Comparison of ENCODE assay signal across 8 cellular contexts in the genomic region with DNA sequence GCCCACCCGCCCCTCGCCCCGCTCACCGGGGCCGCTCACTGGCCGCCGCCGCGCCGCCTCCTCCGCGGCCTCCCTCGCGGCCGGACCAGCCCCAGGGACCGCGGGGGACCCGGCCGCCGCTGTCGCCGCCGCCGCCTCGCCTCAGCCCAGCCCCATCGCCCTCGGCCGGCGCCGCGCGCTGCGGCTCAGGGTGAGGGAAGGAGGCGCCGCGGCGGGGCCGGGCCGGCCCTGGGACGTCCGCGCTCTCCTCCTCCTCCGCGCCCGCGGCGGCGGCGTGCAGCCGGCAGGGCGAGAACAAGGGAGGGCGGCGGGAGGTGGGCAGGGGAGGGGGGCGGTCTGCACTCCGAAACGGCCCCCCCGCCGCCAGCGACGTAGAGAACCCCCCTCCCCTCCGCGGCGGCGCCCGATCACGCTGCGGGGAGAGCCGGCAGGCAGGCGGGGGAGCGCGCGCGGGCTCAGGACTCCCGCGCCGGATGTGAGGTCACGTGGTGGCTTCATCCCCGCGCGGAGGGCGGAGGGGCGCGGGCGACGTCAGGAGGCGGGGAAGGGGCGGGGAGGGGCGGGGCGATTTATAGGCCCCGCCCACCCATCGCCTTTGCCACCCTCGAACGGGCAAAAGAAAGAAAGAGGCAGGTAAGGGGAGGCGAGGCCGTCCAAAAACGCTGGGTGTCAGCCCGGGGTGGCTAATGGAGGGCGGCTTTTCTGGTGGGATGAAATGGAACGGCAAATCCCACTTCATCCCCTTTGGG.
DNase-seq lines count a peak whose midpoint lies in the region; ATAC-seq and FAIRE-seq lines count a peak whose summit lies in the region.

A gene (minus strand): TSS at position 463 of the 749 bp plus-strand sequence. CDS start 24,812 bp downstream, outside the sequence.

- no peaks in the 10 kb centered on the region for H3K27me3 ChIP-seq in layer of hippocampus (ENCODE audit: control insufficient read depth, insufficient read depth, low read length)

- peak; percentile 95 for DNase-seq in Ammon's horn (ENCODE audit: low spot score)
- DNase-seq in GM19239 (ENCODE audit: insufficient read length, low spot score), result peak; percentile 96
- peak; percentile 54 for DNase-seq in NCI-H524 treated with DMSO at 0.1 percent for 48 hours (lab: John Stamatoyannopoulos, UW)
- DNase-seq in activated CD4-positive, alpha-beta T cell treated with anti-CD3 and anti-CD28 coated beads for 48 hours, result peak; percentile 90
- peak; percentile 88 for DNase-seq in stimulated activated CD4-positive, alpha-beta T cell treated with anti-CD3 and anti-CD28 coated beads, Interleukin-1b, Interleukin-23, amount 100 ng/mL, for 48 hours

- peak; percentile 64 for FAIRE-seq in GM19239 (lab: Jason Lieb, UNC)

- ATAC-seq in HG03442 (IDR thresholded peaks at IDR 0.05; ENCODE audit: unreplicated experiment), result peak; percentile 67

- H3K27ac ChIP-seq in cingulate gyrus (ENCODE audit: low read depth, low read length) (peak within 1 kb of the TSS; percentile 79), layer of hippocampus (ENCODE audit: low read depth, low read length) (peak within 1 kb of the TSS; percentile 73)

Comparison
In these comparisons a context has a peak if more than half of its experiments do, and no peak if none do; other contexts are left out.
1. Peak in every context shown above with its lines: DNase-seq, ATAC-seq and H3K27ac ChIP-seq.